Comparison of ENCODE assay signal across 1 cellular context in the genomic region with DNA sequence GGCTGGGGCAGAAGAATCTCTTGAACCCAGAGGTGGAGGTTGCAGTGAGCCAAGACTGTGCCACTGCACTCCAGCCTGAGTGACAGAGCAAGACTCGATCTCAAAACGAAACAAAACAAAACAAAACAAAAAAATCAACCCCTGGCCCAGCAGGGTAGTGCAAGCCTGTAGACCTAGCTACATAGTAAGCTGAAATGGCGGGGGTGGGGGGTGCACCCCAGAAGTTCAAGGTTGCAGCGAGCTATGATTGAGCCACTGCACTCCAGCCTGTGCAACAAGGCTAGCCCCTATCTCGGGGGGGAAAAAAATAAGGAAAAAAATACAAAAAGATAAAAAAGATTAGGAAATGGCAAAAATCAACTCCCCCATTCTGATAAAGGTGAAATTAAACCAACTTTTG.
A peak's percentile ranks its signal among the peaks of the same experiment; 100 is the strongest.
TF ChIP-seq lines count a peak whose summit lies in the region.

No MANE protein-coding gene starts in this region.

TF ChIP-seq in HepG2, 621 proteins besides CTCF, POLR2A, EP300 and RAD21:
- TF ChIP-seq, protein P1, sequence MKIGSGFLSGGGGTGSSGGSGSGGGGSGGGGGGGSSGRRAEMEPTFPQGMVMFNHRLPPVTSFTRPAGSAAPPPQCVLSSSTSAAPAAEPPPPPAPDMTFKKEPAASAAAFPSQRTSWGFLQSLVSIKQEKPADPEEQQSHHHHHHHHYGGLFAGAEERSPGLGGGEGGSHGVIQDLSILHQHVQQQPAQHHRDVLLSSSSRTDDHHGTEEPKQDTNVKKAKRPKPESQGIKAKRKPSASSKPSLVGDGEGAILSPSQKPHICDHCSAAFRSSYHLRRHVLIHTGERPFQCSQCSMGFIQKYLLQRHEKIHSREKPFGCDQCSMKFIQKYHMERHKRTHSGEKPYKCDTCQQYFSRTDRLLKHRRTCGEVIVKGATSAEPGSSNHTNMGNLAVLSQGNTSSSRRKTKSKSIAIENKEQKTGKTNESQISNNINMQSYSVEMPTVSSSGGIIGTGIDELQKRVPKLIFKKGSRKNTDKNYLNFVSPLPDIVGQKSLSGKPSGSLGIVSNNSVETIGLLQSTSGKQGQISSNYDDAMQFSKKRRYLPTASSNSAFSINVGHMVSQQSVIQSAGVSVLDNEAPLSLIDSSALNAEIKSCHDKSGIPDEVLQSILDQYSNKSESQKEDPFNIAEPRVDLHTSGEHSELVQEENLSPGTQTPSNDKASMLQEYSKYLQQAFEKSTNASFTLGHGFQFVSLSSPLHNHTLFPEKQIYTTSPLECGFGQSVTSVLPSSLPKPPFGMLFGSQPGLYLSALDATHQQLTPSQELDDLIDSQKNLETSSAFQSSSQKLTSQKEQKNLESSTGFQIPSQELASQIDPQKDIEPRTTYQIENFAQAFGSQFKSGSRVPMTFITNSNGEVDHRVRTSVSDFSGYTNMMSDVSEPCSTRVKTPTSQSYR (CRISPR knock-in tag; IDR thresholded peaks at IDR 0.05; ENCODE audit: borderline replicate concordance), result peak; percentile 59; the same call in 1 of the 2 replicates
- TF ChIP-seq, protein P2, sequence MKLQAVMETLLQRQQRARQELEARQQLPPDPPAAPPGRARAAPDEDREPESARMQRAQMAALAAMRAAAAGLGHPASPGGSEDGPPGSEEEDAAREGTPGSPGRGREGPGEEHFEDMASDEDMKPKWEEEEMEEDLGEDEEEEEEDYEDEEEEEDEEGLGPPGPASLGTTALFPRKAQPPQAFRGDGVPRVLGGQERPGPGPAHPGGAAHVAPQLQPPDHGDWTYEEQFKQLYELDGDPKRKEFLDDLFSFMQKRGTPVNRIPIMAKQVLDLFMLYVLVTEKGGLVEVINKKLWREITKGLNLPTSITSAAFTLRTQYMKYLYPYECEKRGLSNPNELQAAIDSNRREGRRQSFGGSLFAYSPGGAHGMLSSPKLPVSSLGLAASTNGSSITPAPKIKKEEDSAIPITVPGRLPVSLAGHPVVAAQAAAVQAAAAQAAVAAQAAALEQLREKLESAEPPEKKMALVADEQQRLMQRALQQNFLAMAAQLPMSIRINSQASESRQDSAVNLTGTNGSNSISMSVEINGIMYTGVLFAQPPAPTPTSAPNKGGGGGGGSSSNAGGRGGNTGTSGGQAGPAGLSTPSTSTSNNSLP (IDR thresholded peaks at IDR 0.05; ENCODE audit: low read depth, low read length), result no peak
- TF ChIP-seq KLF16 (CRISPR knock-in tag; IDR thresholded peaks at IDR 0.05) (no peak), ZNF468 (CRISPR knock-in tag; IDR thresholded peaks at IDR 0.05) (no peak), CENPT (CRISPR knock-in tag; IDR thresholded peaks at IDR 0.05; ENCODE audit: low read depth) (no peak), FOXP1 (IDR thresholded peaks at IDR 0.05) (0 out of 2 replicates have a peak, but pooled peaks have one; percentile 5), FOXP1 (CRISPR knock-in tag; IDR thresholded peaks at IDR 0.05) (no peak), CHCHD3 (CRISPR knock-in tag; IDR thresholded peaks at IDR 0.05) (no peak), ZNF430 (CRISPR knock-in tag; IDR thresholded peaks at IDR 0.05) (no peak)
- TF ChIP-seq, protein P3, sequence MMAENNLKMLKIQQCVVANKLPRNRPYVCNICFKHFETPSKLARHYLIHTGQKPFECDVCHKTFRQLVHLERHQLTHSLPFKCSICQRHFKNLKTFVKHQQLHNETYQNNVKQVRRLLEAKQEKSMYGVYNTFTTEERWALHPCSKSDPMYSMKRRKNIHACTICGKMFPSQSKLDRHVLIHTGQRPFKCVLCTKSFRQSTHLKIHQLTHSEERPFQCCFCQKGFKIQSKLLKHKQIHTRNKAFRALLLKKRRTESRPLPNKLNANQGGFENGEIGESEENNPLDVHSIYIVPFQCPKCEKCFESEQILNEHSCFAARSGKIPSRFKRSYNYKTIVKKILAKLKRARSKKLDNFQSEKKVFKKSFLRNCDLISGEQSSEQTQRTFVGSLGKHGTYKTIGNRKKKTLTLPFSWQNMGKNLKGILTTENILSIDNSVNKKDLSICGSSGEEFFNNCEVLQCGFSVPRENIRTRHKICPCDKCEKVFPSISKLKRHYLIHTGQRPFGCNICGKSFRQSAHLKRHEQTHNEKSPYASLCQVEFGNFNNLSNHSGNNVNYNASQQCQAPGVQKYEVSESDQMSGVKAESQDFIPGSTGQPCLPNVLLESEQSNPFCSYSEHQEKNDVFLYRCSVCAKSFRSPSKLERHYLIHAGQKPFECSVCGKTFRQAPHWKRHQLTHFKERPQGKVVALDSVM (CRISPR knock-in tag; IDR thresholded peaks at IDR 0.05), result peak; percentile 49; the same call in 1 of the 2 replicates
- TF ChIP-seq, protein P4, sequence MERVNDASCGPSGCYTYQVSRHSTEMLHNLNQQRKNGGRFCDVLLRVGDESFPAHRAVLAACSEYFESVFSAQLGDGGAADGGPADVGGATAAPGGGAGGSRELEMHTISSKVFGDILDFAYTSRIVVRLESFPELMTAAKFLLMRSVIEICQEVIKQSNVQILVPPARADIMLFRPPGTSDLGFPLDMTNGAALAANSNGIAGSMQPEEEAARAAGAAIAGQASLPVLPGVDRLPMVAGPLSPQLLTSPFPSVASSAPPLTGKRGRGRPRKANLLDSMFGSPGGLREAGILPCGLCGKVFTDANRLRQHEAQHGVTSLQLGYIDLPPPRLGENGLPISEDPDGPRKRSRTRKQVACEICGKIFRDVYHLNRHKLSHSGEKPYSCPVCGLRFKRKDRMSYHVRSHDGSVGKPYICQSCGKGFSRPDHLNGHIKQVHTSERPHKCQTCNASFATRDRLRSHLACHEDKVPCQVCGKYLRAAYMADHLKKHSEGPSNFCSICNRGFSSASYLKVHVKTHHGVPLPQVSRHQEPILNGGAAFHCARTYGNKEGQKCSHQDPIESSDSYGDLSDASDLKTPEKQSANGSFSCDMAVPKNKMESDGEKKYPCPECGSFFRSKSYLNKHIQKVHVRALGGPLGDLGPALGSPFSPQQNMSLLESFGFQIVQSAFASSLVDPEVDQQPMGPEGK (CRISPR knock-in tag; IDR thresholded peaks at IDR 0.05), result peak; percentile 49; the same call in 1 of the 2 replicates
- TF ChIP-seq, protein P5, sequence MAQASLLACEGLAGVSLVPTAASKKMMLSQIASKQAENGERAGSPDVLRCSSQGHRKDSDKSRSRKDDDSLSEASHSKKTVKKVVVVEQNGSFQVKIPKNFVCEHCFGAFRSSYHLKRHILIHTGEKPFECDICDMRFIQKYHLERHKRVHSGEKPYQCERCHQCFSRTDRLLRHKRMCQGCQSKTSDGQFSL (CRISPR knock-in tag; IDR thresholded peaks at IDR 0.05), result peak; percentile 77
- TF ChIP-seq, protein P6, sequence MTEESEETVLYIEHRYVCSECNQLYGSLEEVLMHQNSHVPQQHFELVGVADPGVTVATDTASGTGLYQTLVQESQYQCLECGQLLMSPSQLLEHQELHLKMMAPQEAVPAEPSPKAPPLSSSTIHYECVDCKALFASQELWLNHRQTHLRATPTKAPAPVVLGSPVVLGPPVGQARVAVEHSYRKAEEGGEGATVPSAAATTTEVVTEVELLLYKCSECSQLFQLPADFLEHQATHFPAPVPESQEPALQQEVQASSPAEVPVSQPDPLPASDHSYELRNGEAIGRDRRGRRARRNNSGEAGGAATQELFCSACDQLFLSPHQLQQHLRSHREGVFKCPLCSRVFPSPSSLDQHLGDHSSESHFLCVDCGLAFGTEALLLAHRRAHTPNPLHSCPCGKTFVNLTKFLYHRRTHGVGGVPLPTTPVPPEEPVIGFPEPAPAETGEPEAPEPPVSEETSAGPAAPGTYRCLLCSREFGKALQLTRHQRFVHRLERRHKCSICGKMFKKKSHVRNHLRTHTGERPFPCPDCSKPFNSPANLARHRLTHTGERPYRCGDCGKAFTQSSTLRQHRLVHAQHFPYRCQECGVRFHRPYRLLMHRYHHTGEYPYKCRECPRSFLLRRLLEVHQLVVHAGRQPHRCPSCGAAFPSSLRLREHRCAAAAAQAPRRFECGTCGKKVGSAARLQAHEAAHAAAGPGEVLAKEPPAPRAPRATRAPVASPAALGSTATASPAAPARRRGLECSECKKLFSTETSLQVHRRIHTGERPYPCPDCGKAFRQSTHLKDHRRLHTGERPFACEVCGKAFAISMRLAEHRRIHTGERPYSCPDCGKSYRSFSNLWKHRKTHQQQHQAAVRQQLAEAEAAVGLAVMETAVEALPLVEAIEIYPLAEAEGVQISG (CRISPR knock-in tag; IDR thresholded peaks at IDR 0.05), result no peak
- TF ChIP-seq, protein P7, sequence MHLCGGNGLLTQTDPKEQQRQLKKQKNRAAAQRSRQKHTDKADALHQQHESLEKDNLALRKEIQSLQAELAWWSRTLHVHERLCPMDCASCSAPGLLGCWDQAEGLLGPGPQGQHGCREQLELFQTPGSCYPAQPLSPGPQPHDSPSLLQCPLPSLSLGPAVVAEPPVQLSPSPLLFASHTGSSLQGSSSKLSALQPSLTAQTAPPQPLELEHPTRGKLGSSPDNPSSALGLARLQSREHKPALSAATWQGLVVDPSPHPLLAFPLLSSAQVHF (CRISPR knock-in tag; IDR thresholded peaks at IDR 0.05), result no peak
- TF ChIP-seq, protein P8, sequence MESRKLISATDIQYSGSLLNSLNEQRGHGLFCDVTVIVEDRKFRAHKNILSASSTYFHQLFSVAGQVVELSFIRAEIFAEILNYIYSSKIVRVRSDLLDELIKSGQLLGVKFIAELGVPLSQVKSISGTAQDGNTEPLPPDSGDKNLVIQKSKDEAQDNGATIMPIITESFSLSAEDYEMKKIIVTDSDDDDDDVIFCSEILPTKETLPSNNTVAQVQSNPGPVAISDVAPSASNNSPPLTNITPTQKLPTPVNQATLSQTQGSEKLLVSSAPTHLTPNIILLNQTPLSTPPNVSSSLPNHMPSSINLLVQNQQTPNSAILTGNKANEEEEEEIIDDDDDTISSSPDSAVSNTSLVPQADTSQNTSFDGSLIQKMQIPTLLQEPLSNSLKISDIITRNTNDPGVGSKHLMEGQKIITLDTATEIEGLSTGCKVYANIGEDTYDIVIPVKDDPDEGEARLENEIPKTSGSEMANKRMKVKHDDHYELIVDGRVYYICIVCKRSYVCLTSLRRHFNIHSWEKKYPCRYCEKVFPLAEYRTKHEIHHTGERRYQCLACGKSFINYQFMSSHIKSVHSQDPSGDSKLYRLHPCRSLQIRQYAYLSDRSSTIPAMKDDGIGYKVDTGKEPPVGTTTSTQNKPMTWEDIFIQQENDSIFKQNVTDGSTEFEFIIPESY (CRISPR knock-in tag; IDR thresholded peaks at IDR 0.05), result peak; percentile 72
